ENCODE assay signal across 9 cellular contexts in the genomic region with DNA sequence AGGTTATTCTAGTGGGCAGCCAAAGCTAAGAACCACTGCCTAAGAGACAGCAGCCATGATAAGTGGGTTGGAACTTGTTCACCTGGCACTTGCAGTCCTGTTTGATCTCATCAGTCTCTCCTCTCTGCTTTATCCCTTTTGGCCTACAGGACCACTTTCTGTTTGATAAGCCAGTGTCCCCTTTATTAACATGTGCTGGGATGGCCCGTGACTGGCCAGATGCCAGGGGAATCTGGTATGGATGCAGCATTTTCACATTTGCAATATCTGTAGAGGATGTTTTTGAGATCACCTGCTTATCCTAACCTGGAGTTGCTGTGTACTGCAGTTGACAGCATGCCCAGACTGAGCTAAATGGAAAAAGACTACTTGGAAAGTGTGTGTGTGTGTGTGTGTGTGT. TPM values are rescaled to one million over a fixed set of nuclear protein-coding genes. Genes with fewer than 3 reads are reported as not detected.
"Had no signal": no experiment of that assay in that cellular context is flagged by ENCODE, and none has a peak within 500 bp of the region (broad histone marks: within the 10 kb centered on the region; RNA-seq: fewer than 3 reads in every experiment).

No MANE protein-coding gene starts in this region.

- H3K4me3 ChIP-seq: GM12878 had no signal

- DNase-seq: GDM1, GF-D8 had no signal

- ATAC-seq: GM12878 had no signal

- FAIRE-seq: G401.6, GM12878, GM12891, GM12892, GM18507, GM19239 had no signal

RNA-seq across cellular contexts. Expression of a gene that starts 23.6 kb away (rescaled TPM):
- total RNA-seq: G401, GM12878 had no signal
